2 cellular contexts compared by ENCODE assay signal in genomic region chr2:3483227-3483985, GRCh38.
TF ChIP-seq lines count a peak whose summit lies in the region.

No MANE protein-coding gene starts in this region.

TF ChIP-seq in HEK293T, 16 proteins besides CTCF, POLR2A, EP300 and RAD21:
- no peak for TF ChIP-seq LEF1 (IDR thresholded peaks at IDR 0.05; ENCODE audit: borderline replicate concordance)
- TF ChIP-seq, protein P1, sequence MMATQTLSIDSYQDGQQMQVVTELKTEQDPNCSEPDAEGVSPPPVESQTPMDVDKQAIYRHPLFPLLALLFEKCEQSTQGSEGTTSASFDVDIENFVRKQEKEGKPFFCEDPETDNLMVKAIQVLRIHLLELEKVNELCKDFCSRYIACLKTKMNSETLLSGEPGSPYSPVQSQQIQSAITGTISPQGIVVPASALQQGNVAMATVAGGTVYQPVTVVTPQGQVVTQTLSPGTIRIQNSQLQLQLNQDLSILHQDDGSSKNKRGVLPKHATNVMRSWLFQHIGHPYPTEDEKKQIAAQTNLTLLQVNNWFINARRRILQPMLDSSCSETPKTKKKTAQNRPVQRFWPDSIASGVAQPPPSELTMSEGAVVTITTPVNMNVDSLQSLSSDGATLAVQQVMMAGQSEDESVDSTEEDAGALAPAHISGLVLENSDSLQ (IDR thresholded peaks at IDR 0.05): peak; percentile 95
- no peak for TF ChIP-seq NFRKB (IDR thresholded peaks at IDR 0.05)
- TF ChIP-seq FOXM1 (IDR thresholded peaks at IDR 0.05; ENCODE audit: borderline replicate concordance): no peak

TF ChIP-seq in H1, 55 proteins besides CTCF, POLR2A, EP300 and RAD21:
- no peak for TF ChIP-seq SUZ12 (IDR thresholded peaks at IDR 0.05; ENCODE audit: low read length)
- TF ChIP-seq SP4 (IDR thresholded peaks at IDR 0.05; ENCODE audit: low read length): peak; percentile 94; the same call in 1 of the 2 replicates
- no peak for TF ChIP-seq FOSL1 (IDR thresholded peaks at IDR 0.05; ENCODE audit: insufficient read depth, low read depth, low read length)
- TF ChIP-seq E2F6 (IDR thresholded peaks at IDR 0.05): peak; percentile 85
- TF ChIP-seq ATF3 (IDR thresholded peaks at IDR 0.05; ENCODE audit: insufficient read depth, low read depth, low read length): no peak
- TF ChIP-seq SIN3A (conservative IDR thresholded peaks at IDR 0.05 in 1 of 2, IDR thresholded peaks at IDR 0.05 in 1 of 2; ENCODE audit: low read depth in 1 of 2, low read length in 2 of 2): 0 out of 4 replicates have a peak, but pooled peaks of 1 of the 2 experiments have one; percentile 59
- TF ChIP-seq SP1 (IDR thresholded peaks at IDR 0.05; ENCODE audit: low read depth, low read length): peak; percentile 100
- TF ChIP-seq, protein P2, sequence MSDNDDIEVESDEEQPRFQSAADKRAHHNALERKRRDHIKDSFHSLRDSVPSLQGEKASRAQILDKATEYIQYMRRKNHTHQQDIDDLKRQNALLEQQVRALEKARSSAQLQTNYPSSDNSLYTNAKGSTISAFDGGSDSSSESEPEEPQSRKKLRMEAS (IDR thresholded peaks at IDR 0.05): peak; percentile 83
- TF ChIP-seq CREB1 (IDR thresholded peaks at IDR 0.05): peak; percentile 43
- TF ChIP-seq CHD2 (IDR thresholded peaks at IDR 0.05; ENCODE audit: low read length): peak; percentile 98
- peak; percentile 96 for TF ChIP-seq SP2 (IDR thresholded peaks at IDR 0.05; ENCODE audit: low read length)
- TF ChIP-seq TCF12 (IDR thresholded peaks at IDR 0.05; ENCODE audit: low read depth, low read length): peak; percentile 68; the same call in 1 of the 2 replicates
- no peak for TF ChIP-seq BACH1 (IDR thresholded peaks at IDR 0.05; ENCODE audit: low read length)
